10 cellular contexts compared by ENCODE assay signal in the genomic region with DNA sequence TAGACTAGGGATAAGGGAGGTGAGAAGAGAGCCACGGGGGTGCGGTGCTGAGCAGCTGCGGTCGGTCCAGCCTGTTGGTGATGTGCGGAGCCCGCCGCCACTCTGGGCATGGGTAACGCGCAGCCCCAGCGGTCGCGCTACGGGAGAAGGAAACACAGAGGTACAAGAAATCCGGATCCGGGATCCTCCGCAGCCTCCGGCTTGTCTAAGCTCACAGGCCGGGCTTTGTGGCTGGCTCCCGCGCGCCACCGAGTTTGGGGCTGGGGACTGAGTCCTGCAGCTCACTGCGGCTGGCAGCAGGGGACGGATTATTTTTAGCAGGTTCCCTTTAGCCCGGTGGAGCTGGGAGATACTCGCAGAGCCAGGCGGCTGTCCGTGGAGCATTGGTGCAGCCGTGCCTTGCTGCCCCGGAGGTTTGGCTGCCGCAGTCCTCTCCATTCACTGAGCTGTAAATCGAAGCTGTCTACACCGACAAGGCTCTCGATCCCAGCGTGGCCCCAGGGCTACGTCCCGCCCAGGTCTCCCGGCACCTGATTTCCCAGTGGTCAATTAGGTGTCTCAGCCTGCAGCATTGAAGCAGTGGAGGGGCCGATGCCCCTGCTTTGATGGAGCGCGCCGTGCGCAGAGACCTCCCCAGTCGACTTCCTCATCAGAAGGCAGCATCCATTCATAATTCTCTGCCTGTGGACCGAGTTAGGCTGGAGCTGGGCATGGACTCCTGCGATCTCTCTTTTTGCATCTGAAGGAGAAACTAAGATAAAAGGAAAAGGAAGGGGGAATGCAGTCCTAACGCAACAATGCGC.
A peak's percentile ranks its signal among the peaks of the same experiment; 100 is the strongest.
DNase-seq lines count a peak whose midpoint lies in the region; ATAC-seq and TF ChIP-seq lines count a peak whose summit lies in the region.
"Had no signal": no experiment of that assay in that cellular context is flagged by ENCODE, and none has a peak within 500 bp of the region (broad histone marks: within the 10 kb centered on the region; RNA-seq: fewer than 3 reads in every experiment).

No MANE protein-coding gene starts in this region.

- no peak overlapping the region for H3K9ac ChIP-seq in muscle layer of colon (ENCODE audit: low read length)
- H3K9ac ChIP-seq: BLaER1 treated with 17β-estradiol and CSF1 and Interleukin-3, amounts not matched to agents 10 nM and 100 nM had no signal

- no TSS peak for BruUV-seq in MCF 10A (replicated peaks; lab: Mats Ljungman, UMichigan)

- no peak overlapping the region for H3K27ac ChIP-seq in breast epithelium
- no peak overlapping the region for H3K27ac ChIP-seq in ectodermal cell (ENCODE audit: insufficient read depth, low read depth, low read length, poor library complexity, severe bottlenecking)
- H3K27ac ChIP-seq in muscle layer of colon (ENCODE audit: low read depth, low read length) = no peak overlapping the region
- no peak overlapping the region for H3K27ac ChIP-seq in upper lobe of right lung
- H3K27ac ChIP-seq: BLaER1 treated with 17β-estradiol and CSF1 and Interleukin-3, amounts not matched to agents 10 nM and 100 nM had no signal

- H3K9me3 Mint-ChIP-seq in MCF 10A (ENCODE audit: unreplicated experiment) = peaks cover 8% of the 10 kb centered on the region

- peaks cover 12% of the 10 kb centered on the region for H3K27me3 Mint-ChIP-seq in MCF 10A (ENCODE audit: insufficient read depth, unreplicated experiment)

- TF ChIP-seq CTCF in breast epithelium (IDR thresholded peaks at IDR 0.05) = no peak
- no peak for TF ChIP-seq CTCF in MCF 10A (IDR thresholded peaks at IDR 0.05; ENCODE audit: unreplicated experiment)
- TF ChIP-seq CTCF in upper lobe of right lung (IDR thresholded peaks at IDR 0.05) = no peak

- H3K4me1 Mint-ChIP-seq in MCF 10A (ENCODE audit: insufficient read depth, unreplicated experiment) = no peaks in the 10 kb centered on the region

- no peak for TF ChIP-seq POLR2A in breast epithelium (IDR thresholded peaks at IDR 0.05)

- 1% methylated on average over 48 of the region's 48 CpGs for WGBS in ectodermal cell, 2 experiments

- no peak overlapping the region for H3K4me3 Mint-ChIP-seq in MCF 10A (ENCODE audit: unreplicated experiment)

- CTCF ChIA-PET in MCF 10A (lab: Yijun Ruan, JAX) = no interaction called here

- no peaks in the 10 kb centered on the region for H3K36me3 ChIP-seq in breast epithelium
- no peaks in the 10 kb centered on the region for H3K36me3 ChIP-seq in ectodermal cell (ENCODE audit: control insufficient read depth, insufficient read depth, low read length)
- H3K36me3 ChIP-seq in muscle layer of colon (ENCODE audit: insufficient read depth, low read length) = no peaks in the 10 kb centered on the region
- H3K36me3 ChIP-seq in upper lobe of right lung = no peaks in the 10 kb centered on the region
- H3K36me3 ChIP-seq: BLaER1 treated with 17β-estradiol and CSF1 and Interleukin-3, amounts not matched to agents 10 nM and 100 nM had no signal

- POLR2A ChIA-PET in MCF 10A (lab: Yijun Ruan, JAX) = no interaction called here

- ATAC-seq in upper lobe of right lung = no peak

- DNase-seq in breast epithelium (ENCODE audit: low spot score in 2 of 2) (no peak), MCF 10A (ENCODE audit: unreplicated experiment) (no peak), upper lobe of right lung (no peak), globus pallidus (ENCODE audit: low spot score) (no peak), middle frontal gyrus (ENCODE audit: extremely low spot score, low spot score) (no peak), SK-N-DZ (ENCODE audit: low spot score) (no peak)
- DNase-seq: NCI-H1436 treated with DMSO at 0.1 percent for 48 hours had no signal

- no peak overlapping the region for H3K27ac Mint-ChIP-seq in MCF 10A (ENCODE audit: low read depth, unreplicated experiment)

- H3K4me3 ChIP-seq in breast epithelium (peak overlapping the region; percentile 17 to 61 (median 20)), ectodermal cell (ENCODE audit: insufficient read depth, low read depth, low read length) (peak overlapping the region; percentile 27), muscle layer of colon (ENCODE audit: low read depth in 1 of 2, low read length in 2 of 2) (peak overlapping the region; percentile 9 to 32), upper lobe of right lung (peak overlapping the region; percentile 19)
- H3K4me3 ChIP-seq: BLaER1 treated with 17β-estradiol and CSF1 and Interleukin-3, amounts not matched to agents 10 nM and 100 nM had no signal

- H3K9me3 ChIP-seq in breast epithelium (no peaks in the 10 kb centered on the region), ectodermal cell (ENCODE audit: control insufficient read depth, low read length) (no peaks in the 10 kb centered on the region), muscle layer of colon (ENCODE audit: low read length) (no peaks in the 10 kb centered on the region), upper lobe of right lung (no peaks in the 10 kb centered on the region)

- intact Hi-C loops in breast epithelium (cut with DNase I; ENCODE audit: low total_unique reads) (no loop called here), MCF 10A (cut with micrococcal nuclease) (no loop called here), upper lobe of right lung (cut with DNase I) (no loop called here)

- peaks cover 4% of the 10 kb centered on the region for H3K36me3 Mint-ChIP-seq in MCF 10A (ENCODE audit: insufficient read depth, unreplicated experiment)

- H3K4me1 ChIP-seq in breast epithelium = peaks cover 0 to 2% of the 10 kb centered on the region in 2 donors
- peaks cover 6% of the 10 kb centered on the region for H3K4me1 ChIP-seq in ectodermal cell (ENCODE audit: control insufficient read depth, insufficient read depth, low read length)
- no peaks in the 10 kb centered on the region for H3K4me1 ChIP-seq in muscle layer of colon (ENCODE audit: insufficient read depth, low read length)
- H3K4me1 ChIP-seq in upper lobe of right lung = no peaks in the 10 kb centered on the region
- H3K4me1 ChIP-seq: BLaER1 treated with 17β-estradiol and CSF1 and Interleukin-3, amounts not matched to agents 10 nM and 100 nM had no signal

- H3K27me3 ChIP-seq in breast epithelium (peaks cover 0 to 51% of the 10 kb centered on the region in 2 donors), ectodermal cell (ENCODE audit: control insufficient read depth, insufficient read depth, low read length, poor library complexity, severe bottlenecking) (peaks cover 31% of the 10 kb centered on the region), muscle layer of colon (ENCODE audit: control insufficient read depth in 1 of 2, insufficient read depth in 2 of 2, low read length in 2 of 2) (peaks cover 4 to 6% of the 10 kb centered on the region in 2 donors), upper lobe of right lung (peaks cover 4% of the 10 kb centered on the region)
